In the genomic region with DNA sequence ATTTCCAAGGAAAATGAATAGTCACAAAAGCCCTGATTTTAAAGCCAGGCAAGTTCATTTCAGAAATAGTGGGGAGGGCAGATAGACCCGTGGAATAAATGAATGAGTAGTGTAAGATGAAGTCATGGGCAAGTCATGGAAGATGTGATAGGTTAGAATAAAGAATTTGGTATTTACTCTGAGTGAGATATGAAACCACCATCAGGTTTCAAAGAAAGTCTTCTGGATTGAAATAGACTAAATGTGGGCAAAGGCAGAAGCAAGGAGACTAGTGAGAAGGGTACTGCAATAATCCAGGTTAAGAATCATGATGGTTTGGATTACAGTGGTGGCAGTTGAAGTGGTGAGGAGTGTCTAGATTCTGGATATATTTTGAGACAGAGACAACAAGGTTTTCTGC, we compare ENCODE assay signal across 14 cellular contexts.
"Had no signal": no experiment of that assay in that cellular context is flagged by ENCODE, and none has a peak within 500 bp of the region (broad histone marks: within the 10 kb centered on the region; RNA-seq: fewer than 3 reads in every experiment).

No MANE protein-coding gene starts in this region.

- H3K36me3 ChIP-seq: neutrophil, SJSA1, thyroid gland had no signal

- H3K27ac ChIP-seq: SJSA1, thyroid gland had no signal

- H3K27ac Mint-ChIP-seq: endodermal cell, mesothelial cell of epicardium had no signal

- DNase-seq: activated CD4-positive, alpha-beta T cell treated with anti-CD3 and anti-CD28 coated beads, Interleukin-2, amount 50 U/mL, for 4 hours; activated CD8-positive, alpha-beta memory T cell treated with anti-CD3 and anti-CD28 coated beads, Interleukin-2, amount 50 U/mL, for 4 hours; activated gamma-delta T cell; cerebellar nuclear complex; endodermal cell; hypothalamus; kidney glomerular epithelial cell; posterior cingulate gyrus; stimulated activated CD4-positive, alpha-beta T cell treated with anti-CD3 and anti-CD28 coated beads, Interleukin-15, amount 100 ng/mL, for 24 hours; stimulated activated CD4-positive, alpha-beta T cell treated with anti-CD3 and anti-CD28 coated beads, Interleukin-4, amount 100 ng/mL, for 24 hours; thyroid gland had no signal

- H3K4me3 Mint-ChIP-seq: endodermal cell, mesothelial cell of epicardium had no signal

- H3K4me1 Mint-ChIP-seq: mesothelial cell of epicardium had no signal

- H3K27me3 ChIP-seq: neutrophil, SJSA1, thyroid gland had no signal

- H3K9me3 ChIP-seq: neutrophil, SJSA1, thyroid gland had no signal

- H3K4me1 ChIP-seq: SJSA1, thyroid gland had no signal

- H3K36me3 Mint-ChIP-seq: mesothelial cell of epicardium had no signal

- H3K4me3 ChIP-seq: SJSA1, thyroid gland had no signal
